In the genomic region with DNA sequence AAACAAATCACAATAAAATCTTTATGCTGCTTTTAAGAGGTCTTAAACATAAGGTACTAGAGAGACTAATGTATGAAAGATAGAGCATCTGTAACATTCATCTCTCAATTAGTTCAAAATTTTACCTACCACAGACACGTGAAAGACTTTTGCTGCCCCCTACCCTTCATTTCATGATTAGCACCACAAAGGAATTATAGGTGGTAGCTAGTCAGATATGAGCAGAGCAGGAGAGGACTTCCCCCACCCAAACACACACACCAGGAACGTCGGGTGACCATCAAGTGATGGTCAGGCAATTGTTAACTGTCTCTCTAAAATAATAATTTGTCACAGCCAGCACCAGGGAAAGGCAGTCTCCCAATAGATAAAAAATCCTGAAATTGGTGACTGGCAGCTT, we compare ENCODE assay signal across 12 cellular contexts.
DNase-seq lines count a peak whose midpoint lies in the region; ATAC-seq, FAIRE-seq and TF ChIP-seq lines count a peak whose summit lies in the region.
"Had no signal": no experiment of that assay in that cellular context is flagged by ENCODE, and none has a peak within 500 bp of the region (broad histone marks: within the 10 kb centered on the region; RNA-seq: fewer than 3 reads in every experiment).

No MANE protein-coding gene starts in this region.

- H3K9me3 ChIP-seq in HAP-1 (no peaks in the 10 kb centered on the region), osteoblast (ENCODE audit: low read depth, low read length) (no peaks in the 10 kb centered on the region)
- H3K9me3 ChIP-seq: thoracic aorta had no signal

- peak; percentile 42 to 54 for DNase-seq in HAP-1 (ENCODE audit: low spot score in 2 of 2)
- peak; percentile 54 for DNase-seq in NCI-H748 treated with DMSO at 0.1 percent for 48 hours (lab: John Stamatoyannopoulos, UW)
- DNase-seq in epithelial cell of esophagus (ENCODE audit: low read depth), result peak; percentile 41
- DNase-seq in osteoblast (ENCODE audit: insufficient read length, low spot score, missing footprints), result no peak
- DNase-seq in posterior vena cava (ENCODE audit: low spot score), result no peak
- no peak for DNase-seq in NCI-H2227 (lab: John Stamatoyannopoulos, UW; ENCODE audit: unreplicated experiment)
- DNase-seq: C1 segment of cervical spinal cord had no signal

- H3K27me3 ChIP-seq in HAP-1 (ENCODE audit: low read depth), result no peaks in the 10 kb centered on the region
- H3K27me3 ChIP-seq in osteoblast (ENCODE audit: insufficient read depth, low read length), result no peaks in the 10 kb centered on the region
- H3K27me3 ChIP-seq: cardiac muscle cell had no signal

- H4K20me1 ChIP-seq in osteoblast (ENCODE audit: insufficient read depth, low read length), result no peaks in the 10 kb centered on the region

- peak; percentile 19 for FAIRE-seq in A204.1 (lab: Jason Lieb, UNC)
- FAIRE-seq: TTC549 had no signal

- TF ChIP-seq CTCF in epithelial cell of esophagus (IDR thresholded peaks at IDR 0.05; ENCODE audit: insufficient read depth, low read depth, low read length, missing control alignments), result peak; percentile 57
- TF ChIP-seq CTCF in osteoblast (IDR thresholded peaks at IDR 0.05; ENCODE audit: extremely low read depth, low read depth, low read length), result no peak

- in situ Hi-C loops in HAP-1 (cut with MboI; ENCODE audit: low sequenced_read_pairs), result no loop called here

- H3K4me2 ChIP-seq in osteoblast (ENCODE audit: insufficient read depth, low read length), result no peak overlapping the region

- no peak overlapping the region for H2AFZ ChIP-seq in osteoblast (ENCODE audit: low read length)

- H3K79me2 ChIP-seq in osteoblast (ENCODE audit: insufficient read depth, low read length), result no peaks in the 10 kb centered on the region

- no peak overlapping the region for H3K27ac ChIP-seq in osteoblast (ENCODE audit: low read depth, low read length)
- H3K27ac ChIP-seq: cardiac muscle cell, thoracic aorta had no signal

- H3K36me3 ChIP-seq in HAP-1 (replicated peaks) (no peaks in the 10 kb centered on the region), osteoblast (ENCODE audit: insufficient read depth, low read length) (no peaks in the 10 kb centered on the region)
- H3K36me3 ChIP-seq: cardiac muscle cell, thoracic aorta had no signal

- intact Hi-C loops in posterior vena cava (cut with DNase I), result no loop called here

- H3K4me1 ChIP-seq in HAP-1, result no peaks in the 10 kb centered on the region
- no peaks in the 10 kb centered on the region for H3K4me1 ChIP-seq in osteoblast (ENCODE audit: insufficient read depth, low read length)

- H3K4me3 ChIP-seq in HAP-1 (no peak overlapping the region), epithelial cell of esophagus (ENCODE audit: low read length) (no peak overlapping the region), osteoblast (ENCODE audit: insufficient read depth, low read length) (no peak overlapping the region)
- H3K4me3 ChIP-seq: cardiac muscle cell, thoracic aorta had no signal

- ATAC-seq in HG03139 (IDR thresholded peaks at IDR 0.05; ENCODE audit: unreplicated experiment), result no peak

Comparison
In these comparisons a context has a peak if more than half of its experiments do, and no peak if none do; other contexts are left out.
1. DNase-seq: peak in HAP-1 (2 of 2), NCI-H748 treated with DMSO at 0.1 percent for 48 hours (single experiment) and epithelial cell of esophagus (single experiment); none in osteoblast (single experiment), posterior vena cava (single experiment) and NCI-H2227 (single experiment).